Comparison of ENCODE assay signal across 1 cellular context in genomic region chr18:21593540-21594257, GRCh38.
TF ChIP-seq lines count a peak whose summit lies in the region.

No MANE protein-coding gene starts in this region.

TF ChIP-seq in GM23338, 12 proteins besides CTCF, POLR2A, EP300 and RAD21 (continued from another document):
- TF ChIP-seq REST (IDR thresholded peaks at IDR 0.05; ENCODE audit: unreplicated experiment): no peak
- TF ChIP-seq ZNF114 (CRISPR knock-in tag; IDR thresholded peaks at IDR 0.05): no peak
- TF ChIP-seq ZNF462 (CRISPR knock-in tag; IDR thresholded peaks at IDR 0.05): no peak
- no peak for TF ChIP-seq EZH2phosphoT487 (IDR thresholded peaks at IDR 0.05; ENCODE audit: unreplicated experiment)
- TF ChIP-seq STAT1 (IDR thresholded peaks at IDR 0.05; ENCODE audit: unreplicated experiment): no peak
- TF ChIP-seq POLR2AphosphoS5 (IDR thresholded peaks at IDR 0.05; ENCODE audit: low read depth): no peak
- no peak for TF ChIP-seq EZH2 (IDR thresholded peaks at IDR 0.05; ENCODE audit: low read depth, unreplicated experiment)
